8 cellular contexts compared by ENCODE assay signal in the genomic region with DNA sequence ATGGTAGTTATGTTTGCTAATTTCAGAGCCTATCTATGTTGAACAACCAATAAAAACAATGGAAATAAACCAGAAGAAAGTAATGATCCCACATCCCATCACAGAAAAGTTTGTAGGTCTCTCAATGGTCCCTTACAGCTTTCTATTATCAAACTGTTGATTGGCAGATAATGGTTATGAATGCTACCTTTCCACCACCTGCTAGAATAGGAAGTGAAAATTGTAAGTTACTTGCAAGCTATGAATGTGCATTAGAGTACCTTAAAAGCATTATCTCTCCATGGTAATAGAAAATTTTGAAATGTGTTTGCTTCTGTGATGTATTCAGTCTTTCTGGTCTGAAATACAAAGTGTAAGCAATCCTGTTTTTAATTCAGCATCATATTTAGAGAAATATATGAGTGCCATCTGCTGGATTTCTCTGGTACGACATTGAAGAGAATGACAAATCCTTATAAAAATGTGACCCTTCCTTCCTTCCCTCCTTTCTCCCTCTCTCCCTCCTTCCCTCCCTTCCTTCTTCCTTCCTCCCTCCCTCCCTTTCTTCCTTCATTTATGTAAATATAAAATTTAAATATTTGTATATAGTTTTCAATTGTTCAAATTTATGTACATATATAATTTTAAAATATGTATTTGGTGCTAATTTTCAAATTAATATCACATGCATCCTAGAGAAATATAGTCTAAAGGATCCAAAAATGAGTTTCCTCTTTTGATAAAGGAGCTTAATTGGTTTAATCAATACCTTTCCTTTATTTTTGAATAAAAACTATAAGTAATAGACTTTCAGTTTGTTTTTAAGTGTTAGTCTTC. TPM values are rescaled to one million over a fixed set of nuclear protein-coding genes. Genes with fewer than 3 reads are reported as not detected.
A peak's percentile ranks its signal among the peaks of the same experiment; 100 is the strongest.
DNase-seq lines count a peak whose midpoint lies in the region; ATAC-seq and TF ChIP-seq lines count a peak whose summit lies in the region.

No MANE protein-coding gene starts in this region.

- H3K27ac ChIP-seq in adrenal gland (no peak overlapping the region), left lung (no peak overlapping the region)

- H3K4me3 ChIP-seq in adrenal gland (no peak overlapping the region), left lung (no peak overlapping the region)

- H3K4me1 ChIP-seq in adrenal gland (replicated peaks in 1 of 2) (no peaks in the 10 kb centered on the region), left lung (no peaks in the 10 kb centered on the region)

- H3K27ac Mint-ChIP-seq in activated CD8-positive, alpha-beta T cell treated with anti-CD3 and anti-CD28 coated beads for 36 hours, result no peak overlapping the region
- no peak overlapping the region for H3K27ac Mint-ChIP-seq in activated CD8-positive, alpha-beta T cell treated with anti-CD3 and anti-CD28 coated beads, Interleukin-2, amount 10 ng/mL, durations not matched to agents 7 days and 5 days
- H3K27ac Mint-ChIP-seq in stimulated activated effector memory CD8-positive, alpha-beta T cell treated with anti-CD3 and anti-CD28 coated beads, Interleukin-12 subunit alpha, Interleukin-12 subunit beta, amount 100 ng/mL, for 72 hours, result no peak overlapping the region

- TF ChIP-seq POLR2A in adrenal gland (IDR thresholded peaks at IDR 0.05), result no peak

- H3K36me3 ChIP-seq in adrenal gland (replicated peaks in 1 of 2) (no peaks in the 10 kb centered on the region), left lung (no peaks in the 10 kb centered on the region)

- WGBS in adrenal gland, 4 donors, result 0 to 3% (median 1%) methylated on average over 1 of the region's 1 CpG

- no peaks in the 10 kb centered on the region for H3K4me1 Mint-ChIP-seq in activated CD8-positive, alpha-beta T cell treated with anti-CD3 and anti-CD28 coated beads for 36 hours (ENCODE audit: low read depth)
- H3K4me1 Mint-ChIP-seq in activated CD8-positive, alpha-beta T cell treated with anti-CD3 and anti-CD28 coated beads, Interleukin-2, amount 10 ng/mL, durations not matched to agents 7 days and 5 days (ENCODE audit: low read depth), result no peaks in the 10 kb centered on the region
- no peaks in the 10 kb centered on the region for H3K4me1 Mint-ChIP-seq in stimulated activated effector memory CD8-positive, alpha-beta T cell treated with anti-CD3 and anti-CD28 coated beads, Interleukin-12 subunit alpha, Interleukin-12 subunit beta, amount 100 ng/mL, for 72 hours

- no peaks in the 10 kb centered on the region for H3K9me3 Mint-ChIP-seq in activated CD8-positive, alpha-beta T cell treated with anti-CD3 and anti-CD28 coated beads for 36 hours
- no peaks in the 10 kb centered on the region for H3K9me3 Mint-ChIP-seq in activated CD8-positive, alpha-beta T cell treated with anti-CD3 and anti-CD28 coated beads, Interleukin-2, amount 10 ng/mL, durations not matched to agents 7 days and 5 days (ENCODE audit: insufficient read depth)
- no peaks in the 10 kb centered on the region for H3K9me3 Mint-ChIP-seq in stimulated activated effector memory CD8-positive, alpha-beta T cell treated with anti-CD3 and anti-CD28 coated beads, Interleukin-12 subunit alpha, Interleukin-12 subunit beta, amount 100 ng/mL, for 72 hours

- CTCF ChIA-PET in activated CD8-positive, alpha-beta T cell treated with anti-CD3 and anti-CD28 coated beads for 36 hours (lab: Charles Lee), result interaction anchor here (0.6 to 0.7 kb wide), 3 partner anchors 22 to 1245 kb away, joined by 3 to 4 read pairs (median 3); no protein-coding TSS in a partner anchor
- CTCF ChIA-PET in activated CD8-positive, alpha-beta T cell treated with anti-CD3 and anti-CD28 coated beads, Interleukin-2, amount 10 ng/mL, durations not matched to agents 7 days and 5 days (lab: Charles Lee), result interaction anchor here (0.7 to 1.7 kb wide), 3 partner anchors 9 to 680 kb away, joined by 3 to 7 read pairs (median 3); no protein-coding TSS in a partner anchor

- peaks cover 1% of the 10 kb centered on the region for H3K27me3 Mint-ChIP-seq in activated CD8-positive, alpha-beta T cell treated with anti-CD3 and anti-CD28 coated beads for 36 hours
- H3K27me3 Mint-ChIP-seq in activated CD8-positive, alpha-beta T cell treated with anti-CD3 and anti-CD28 coated beads, Interleukin-2, amount 10 ng/mL, durations not matched to agents 7 days and 5 days (ENCODE audit: low read depth), result no peaks in the 10 kb centered on the region

- intact Hi-C loops in activated CD8-positive, alpha-beta T cell treated with anti-CD3 and anti-CD28 coated beads for 36 hours (cut with micrococcal nuclease), result loop anchor here (5.0 kb wide), 1 partner anchor 1029 kb away; no protein-coding TSS in a partner anchor
- intact Hi-C loops in adrenal gland (cut with DNase I) (no loop called here), left lung (cut with DNase I) (no loop called here)

- H3K9me3 ChIP-seq in adrenal gland (replicated peaks in 1 of 3), result no peaks in the 10 kb centered on the region
- H3K9me3 ChIP-seq in left lung, result no peaks in the 10 kb centered on the region

- POLR2A ChIA-PET in activated CD8-positive, alpha-beta T cell treated with anti-CD3 and anti-CD28 coated beads for 36 hours (lab: Charles Lee), result no interaction called here
- POLR2A ChIA-PET in activated CD8-positive, alpha-beta T cell treated with anti-CD3 and anti-CD28 coated beads, Interleukin-2, amount 10 ng/mL, durations not matched to agents 7 days and 5 days (lab: Charles Lee), result no interaction called here

- in situ Hi-C loops in KBM-7 (cut with MboI; ENCODE audit: low pct_unique_long_range_greater_than_20kb, low sequenced_read_pairs), result no loop called here

- peak; percentile 53 for TF ChIP-seq CTCF in activated CD8-positive, alpha-beta T cell treated with anti-CD3 and anti-CD28 coated beads for 36 hours (IDR thresholded peaks at IDR 0.05)
- TF ChIP-seq CTCF in adrenal gland (IDR thresholded peaks at IDR 0.05) (peak; percentile 18 to 70 (median 52)), left lung (IDR thresholded peaks at IDR 0.05) (peak; percentile 36 to 41)

- no peak for DNase-seq in activated CD8-positive, alpha-beta T cell treated with anti-CD3 and anti-CD28 coated beads for 36 hours
- DNase-seq in activated CD8-positive, alpha-beta T cell treated with anti-CD3 and anti-CD28 coated beads, Interleukin-2, amount 10 ng/mL, durations not matched to agents 7 days and 5 days, result no peak
- DNase-seq in KBM-7 (peak; percentile 49), adrenal gland (peak in 2 of 7 donors; percentile 10 to 12), left lung (no peak)
- DNase-seq in stimulated activated naive CD8-positive, alpha-beta T cell treated with anti-CD3 and anti-CD28 coated beads, Interleukin-15, Interleukin-2, amounts not matched to agents 100 U/mL and 50 U/mL, for 24 hours, result no peak
- DNase-seq in stimulated activated effector memory CD8-positive, alpha-beta T cell treated with anti-CD3 and anti-CD28 coated beads, Interleukin-12 subunit alpha, Interleukin-12 subunit beta, amount 100 ng/mL, for 72 hours (ENCODE audit: low spot score in 2 of 2), result no peak

- peak; percentile 55 for ATAC-seq in activated CD8-positive, alpha-beta T cell treated with anti-CD3 and anti-CD28 coated beads for 36 hours
- no peak for ATAC-seq in activated CD8-positive, alpha-beta T cell treated with anti-CD3 and anti-CD28 coated beads, Interleukin-2, amount 10 ng/mL, durations not matched to agents 7 days and 5 days
- ATAC-seq in left lung (peak; percentile 39), HG03571 (IDR thresholded peaks at IDR 0.05; ENCODE audit: unreplicated experiment) (no peak)
- no peak for ATAC-seq in stimulated activated naive CD8-positive, alpha-beta T cell treated with anti-CD3 and anti-CD28 coated beads, Interleukin-15, Interleukin-2, amounts not matched to agents 100 U/mL and 50 U/mL, for 24 hours
- ATAC-seq in stimulated activated effector memory CD8-positive, alpha-beta T cell treated with anti-CD3 and anti-CD28 coated beads, Interleukin-12 subunit alpha, Interleukin-12 subunit beta, amount 100 ng/mL, for 72 hours, result no peak

- no peaks in the 10 kb centered on the region for H3K36me3 Mint-ChIP-seq in activated CD8-positive, alpha-beta T cell treated with anti-CD3 and anti-CD28 coated beads for 36 hours (ENCODE audit: low read depth)
- H3K36me3 Mint-ChIP-seq in activated CD8-positive, alpha-beta T cell treated with anti-CD3 and anti-CD28 coated beads, Interleukin-2, amount 10 ng/mL, durations not matched to agents 7 days and 5 days (ENCODE audit: low read depth), result no peaks in the 10 kb centered on the region
- H3K36me3 Mint-ChIP-seq in stimulated activated effector memory CD8-positive, alpha-beta T cell treated with anti-CD3 and anti-CD28 coated beads, Interleukin-12 subunit alpha, Interleukin-12 subunit beta, amount 100 ng/mL, for 72 hours, result no peaks in the 10 kb centered on the region

- H3K4me3 Mint-ChIP-seq in activated CD8-positive, alpha-beta T cell treated with anti-CD3 and anti-CD28 coated beads for 36 hours, result no peak overlapping the region
- no peak overlapping the region for H3K4me3 Mint-ChIP-seq in activated CD8-positive, alpha-beta T cell treated with anti-CD3 and anti-CD28 coated beads, Interleukin-2, amount 10 ng/mL, durations not matched to agents 7 days and 5 days
- H3K4me3 Mint-ChIP-seq in stimulated activated effector memory CD8-positive, alpha-beta T cell treated with anti-CD3 and anti-CD28 coated beads, Interleukin-12 subunit alpha, Interleukin-12 subunit beta, amount 100 ng/mL, for 72 hours, result no peak overlapping the region

- H3K27me3 ChIP-seq in adrenal gland (no peaks in the 10 kb centered on the region), left lung (no peaks in the 10 kb centered on the region)

RNA-seq across cellular contexts. Expression of a gene that starts 41.4 kb away (rescaled TPM):
- not detected for total RNA-seq in activated CD8-positive, alpha-beta T cell treated with anti-CD3 and anti-CD28 coated beads for 36 hours
- total RNA-seq in activated CD8-positive, alpha-beta T cell treated with anti-CD3 and anti-CD28 coated beads, Interleukin-2, amount 10 ng/mL, durations not matched to agents 7 days and 5 days, result not detected
- total RNA-seq in adrenal gland, result under 1 TPM in 2 of 8 donors, not detected in 6; 0.11 to 0.14 TPM
- not detected for polyA plus RNA-seq in adrenal gland
- total RNA-seq in left lung, result under 1 TPM; 0.29 to 0.42 TPM

Comparison
In these comparisons a context has a peak if more than half of its experiments do, and no peak if none do; other contexts are left out.
1. ATAC-seq: peak in activated CD8-positive, alpha-beta T cell treated with anti-CD3 and anti-CD28 coated beads for 36 hours (single experiment) and left lung (single experiment); none in activated CD8-positive, alpha-beta T cell treated with anti-CD3 and anti-CD28 coated beads, Interleukin-2, amount 10 ng/mL, durations not matched to agents 7 days and 5 days (single experiment), stimulated activated naive CD8-positive, alpha-beta T cell treated with anti-CD3 and anti-CD28 coated beads, Interleukin-15, Interleukin-2, amounts not matched to agents 100 U/mL and 50 U/mL, for 24 hours (single experiment), stimulated activated effector memory CD8-positive, alpha-beta T cell treated with anti-CD3 and anti-CD28 coated beads, Interleukin-12 subunit alpha, Interleukin-12 subunit beta, amount 100 ng/mL, for 72 hours (single experiment) and HG03571 (single experiment).
2. Peak in every context shown above with its lines, with median percentiles within 50 percentile points of each other: CTCF ChIP-seq.